In the genomic region with DNA sequence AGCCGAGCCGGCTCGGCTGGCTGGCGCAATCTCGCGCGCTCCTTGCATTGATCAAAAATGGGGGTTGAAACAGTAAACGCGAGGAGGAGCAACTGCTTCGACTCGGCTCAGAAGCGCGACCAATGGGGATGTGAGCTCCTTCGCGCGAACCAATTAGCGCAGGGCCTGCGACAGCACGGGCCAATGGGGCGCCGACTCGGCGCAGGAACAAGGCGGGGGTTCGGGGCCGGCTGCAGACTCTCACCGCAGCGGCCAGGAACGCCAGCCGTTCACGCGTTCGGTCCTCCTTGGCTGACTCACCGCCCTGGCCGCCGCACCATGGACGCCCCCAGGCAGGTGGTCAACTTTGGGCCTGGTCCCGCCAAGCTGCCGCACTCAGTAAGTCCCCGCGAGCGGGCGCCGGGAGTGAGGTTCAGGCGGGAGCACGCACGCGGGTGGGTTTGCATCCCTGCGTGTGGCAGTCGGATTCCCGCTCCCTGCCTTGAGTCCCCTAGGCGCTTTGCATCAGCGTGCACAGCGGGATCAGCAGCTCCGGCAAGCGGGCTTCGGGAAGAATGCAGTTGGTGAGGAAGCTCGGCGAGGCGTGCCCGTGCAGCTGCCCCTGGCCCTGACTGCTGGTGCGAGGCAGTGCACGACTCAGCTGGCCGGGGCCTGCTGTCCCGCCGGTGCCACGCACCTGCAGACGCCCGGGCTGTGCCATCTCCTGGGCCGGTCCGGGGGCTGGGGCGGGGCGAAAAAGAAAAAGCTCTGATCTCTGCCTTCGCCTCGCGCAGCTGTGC, we compare ENCODE assay signal across 1 cellular context.
TF ChIP-seq lines count a peak whose summit lies in the region.

A gene (plus strand): TSS at position 233 of the 779 bp plus-strand sequence. CDS start 86 bp downstream, at position 319.

TF ChIP-seq in HepG2, 621 proteins besides CTCF, POLR2A, EP300 and RAD21 (continued from another document and continues in another):
- TF ChIP-seq, protein P1, sequence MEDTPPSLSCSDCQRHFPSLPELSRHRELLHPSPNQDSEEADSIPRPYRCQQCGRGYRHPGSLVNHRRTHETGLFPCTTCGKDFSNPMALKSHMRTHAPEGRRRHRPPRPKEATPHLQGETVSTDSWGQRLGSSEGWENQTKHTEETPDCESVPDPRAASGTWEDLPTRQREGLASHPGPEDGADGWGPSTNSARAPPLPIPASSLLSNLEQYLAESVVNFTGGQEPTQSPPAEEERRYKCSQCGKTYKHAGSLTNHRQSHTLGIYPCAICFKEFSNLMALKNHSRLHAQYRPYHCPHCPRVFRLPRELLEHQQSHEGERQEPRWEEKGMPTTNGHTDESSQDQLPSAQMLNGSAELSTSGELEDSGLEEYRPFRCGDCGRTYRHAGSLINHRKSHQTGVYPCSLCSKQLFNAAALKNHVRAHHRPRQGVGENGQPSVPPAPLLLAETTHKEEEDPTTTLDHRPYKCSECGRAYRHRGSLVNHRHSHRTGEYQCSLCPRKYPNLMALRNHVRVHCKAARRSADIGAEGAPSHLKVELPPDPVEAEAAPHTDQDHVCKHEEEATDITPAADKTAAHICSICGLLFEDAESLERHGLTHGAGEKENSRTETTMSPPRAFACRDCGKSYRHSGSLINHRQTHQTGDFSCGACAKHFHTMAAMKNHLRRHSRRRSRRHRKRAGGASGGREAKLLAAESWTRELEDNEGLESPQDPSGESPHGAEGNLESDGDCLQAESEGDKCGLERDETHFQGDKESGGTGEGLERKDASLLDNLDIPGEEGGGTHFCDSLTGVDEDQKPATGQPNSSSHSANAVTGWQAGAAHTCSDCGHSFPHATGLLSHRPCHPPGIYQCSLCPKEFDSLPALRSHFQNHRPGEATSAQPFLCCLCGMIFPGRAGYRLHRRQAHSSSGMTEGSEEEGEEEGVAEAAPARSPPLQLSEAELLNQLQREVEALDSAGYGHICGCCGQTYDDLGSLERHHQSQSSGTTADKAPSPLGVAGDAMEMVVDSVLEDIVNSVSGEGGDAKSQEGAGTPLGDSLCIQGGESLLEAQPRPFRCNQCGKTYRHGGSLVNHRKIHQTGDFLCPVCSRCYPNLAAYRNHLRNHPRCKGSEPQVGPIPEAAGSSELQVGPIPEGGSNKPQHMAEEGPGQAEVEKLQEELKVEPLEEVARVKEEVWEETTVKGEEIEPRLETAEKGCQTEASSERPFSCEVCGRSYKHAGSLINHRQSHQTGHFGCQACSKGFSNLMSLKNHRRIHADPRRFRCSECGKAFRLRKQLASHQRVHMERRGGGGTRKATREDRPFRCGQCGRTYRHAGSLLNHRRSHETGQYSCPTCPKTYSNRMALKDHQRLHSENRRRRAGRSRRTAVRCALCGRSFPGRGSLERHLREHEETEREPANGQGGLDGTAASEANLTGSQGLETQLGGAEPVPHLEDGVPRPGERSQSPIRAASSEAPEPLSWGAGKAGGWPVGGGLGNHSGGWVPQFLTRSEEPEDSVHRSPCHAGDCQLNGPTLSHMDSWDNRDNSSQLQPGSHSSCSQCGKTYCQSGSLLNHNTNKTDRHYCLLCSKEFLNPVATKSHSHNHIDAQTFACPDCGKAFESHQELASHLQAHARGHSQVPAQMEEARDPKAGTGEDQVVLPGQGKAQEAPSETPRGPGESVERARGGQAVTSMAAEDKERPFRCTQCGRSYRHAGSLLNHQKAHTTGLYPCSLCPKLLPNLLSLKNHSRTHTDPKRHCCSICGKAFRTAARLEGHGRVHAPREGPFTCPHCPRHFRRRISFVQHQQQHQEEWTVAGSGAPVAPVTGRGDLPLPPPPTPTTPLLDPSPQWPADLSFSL (CRISPR knock-in tag; IDR thresholded peaks at IDR 0.05), result 0 out of 2 replicates have a peak, but pooled peaks have one; percentile 54
- TF ChIP-seq, protein P2, sequence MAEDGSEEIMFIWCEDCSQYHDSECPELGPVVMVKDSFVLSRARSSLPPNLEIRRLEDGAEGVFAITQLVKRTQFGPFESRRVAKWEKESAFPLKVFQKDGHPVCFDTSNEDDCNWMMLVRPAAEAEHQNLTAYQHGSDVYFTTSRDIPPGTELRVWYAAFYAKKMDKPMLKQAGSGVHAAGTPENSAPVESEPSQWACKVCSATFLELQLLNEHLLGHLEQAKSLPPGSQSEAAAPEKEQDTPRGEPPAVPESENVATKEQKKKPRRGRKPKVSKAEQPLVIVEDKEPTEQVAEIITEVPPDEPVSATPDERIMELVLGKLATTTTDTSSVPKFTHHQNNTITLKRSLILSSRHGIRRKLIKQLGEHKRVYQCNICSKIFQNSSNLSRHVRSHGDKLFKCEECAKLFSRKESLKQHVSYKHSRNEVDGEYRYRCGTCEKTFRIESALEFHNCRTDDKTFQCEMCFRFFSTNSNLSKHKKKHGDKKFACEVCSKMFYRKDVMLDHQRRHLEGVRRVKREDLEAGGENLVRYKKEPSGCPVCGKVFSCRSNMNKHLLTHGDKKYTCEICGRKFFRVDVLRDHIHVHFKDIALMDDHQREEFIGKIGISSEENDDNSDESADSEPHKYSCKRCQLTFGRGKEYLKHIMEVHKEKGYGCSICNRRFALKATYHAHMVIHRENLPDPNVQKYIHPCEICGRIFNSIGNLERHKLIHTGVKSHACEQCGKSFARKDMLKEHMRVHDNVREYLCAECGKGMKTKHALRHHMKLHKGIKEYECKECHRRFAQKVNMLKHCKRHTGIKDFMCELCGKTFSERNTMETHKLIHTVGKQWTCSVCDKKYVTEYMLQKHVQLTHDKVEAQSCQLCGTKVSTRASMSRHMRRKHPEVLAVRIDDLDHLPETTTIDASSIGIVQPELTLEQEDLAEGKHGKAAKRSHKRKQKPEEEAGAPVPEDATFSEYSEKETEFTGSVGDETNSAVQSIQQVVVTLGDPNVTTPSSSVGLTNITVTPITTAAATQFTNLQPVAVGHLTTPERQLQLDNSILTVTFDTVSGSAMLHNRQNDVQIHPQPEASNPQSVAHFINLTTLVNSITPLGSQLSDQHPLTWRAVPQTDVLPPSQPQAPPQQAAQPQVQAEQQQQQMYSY (CRISPR knock-in tag; IDR thresholded peaks at IDR 0.05), result peak; percentile 62
- no peak for TF ChIP-seq ZNF326 (CRISPR knock-in tag; IDR thresholded peaks at IDR 0.05; ENCODE audit: borderline replicate concordance)
- TF ChIP-seq NFYB (CRISPR knock-in tag; IDR thresholded peaks at IDR 0.05), result peak; percentile 95
- peak; percentile 73; the same call in 1 of the 2 replicates for TF ChIP-seq NFKBIZ (CRISPR knock-in tag; IDR thresholded peaks at IDR 0.05)
- TF ChIP-seq TOPORS (CRISPR knock-in tag; IDR thresholded peaks at IDR 0.05), result peak; percentile 23; the same call in 1 of the 2 replicates
- TF ChIP-seq RFX3 (CRISPR knock-in tag; IDR thresholded peaks at IDR 0.05), result no peak
- TF ChIP-seq, protein P3, sequence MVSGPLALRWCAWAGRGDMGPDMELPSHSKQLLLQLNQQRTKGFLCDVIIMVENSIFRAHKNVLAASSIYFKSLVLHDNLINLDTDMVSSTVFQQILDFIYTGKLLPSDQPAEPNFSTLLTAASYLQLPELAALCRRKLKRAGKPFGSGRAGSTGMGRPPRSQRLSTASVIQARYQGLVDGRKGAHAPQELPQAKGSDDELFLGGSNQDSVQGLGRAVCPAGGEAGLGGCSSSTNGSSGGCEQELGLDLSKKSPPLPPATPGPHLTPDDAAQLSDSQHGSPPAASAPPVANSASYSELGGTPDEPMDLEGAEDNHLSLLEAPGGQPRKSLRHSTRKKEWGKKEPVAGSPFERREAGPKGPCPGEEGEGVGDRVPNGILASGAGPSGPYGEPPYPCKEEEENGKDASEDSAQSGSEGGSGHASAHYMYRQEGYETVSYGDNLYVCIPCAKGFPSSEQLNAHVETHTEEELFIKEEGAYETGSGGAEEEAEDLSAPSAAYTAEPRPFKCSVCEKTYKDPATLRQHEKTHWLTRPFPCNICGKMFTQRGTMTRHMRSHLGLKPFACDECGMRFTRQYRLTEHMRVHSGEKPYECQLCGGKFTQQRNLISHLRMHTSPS (CRISPR knock-in tag; IDR thresholded peaks at IDR 0.05; ENCODE audit: low read depth), result peak; percentile 50
- no peak for TF ChIP-seq NPAS2 (CRISPR knock-in tag; IDR thresholded peaks at IDR 0.05; ENCODE audit: borderline replicate concordance)
- TF ChIP-seq, protein P4, sequence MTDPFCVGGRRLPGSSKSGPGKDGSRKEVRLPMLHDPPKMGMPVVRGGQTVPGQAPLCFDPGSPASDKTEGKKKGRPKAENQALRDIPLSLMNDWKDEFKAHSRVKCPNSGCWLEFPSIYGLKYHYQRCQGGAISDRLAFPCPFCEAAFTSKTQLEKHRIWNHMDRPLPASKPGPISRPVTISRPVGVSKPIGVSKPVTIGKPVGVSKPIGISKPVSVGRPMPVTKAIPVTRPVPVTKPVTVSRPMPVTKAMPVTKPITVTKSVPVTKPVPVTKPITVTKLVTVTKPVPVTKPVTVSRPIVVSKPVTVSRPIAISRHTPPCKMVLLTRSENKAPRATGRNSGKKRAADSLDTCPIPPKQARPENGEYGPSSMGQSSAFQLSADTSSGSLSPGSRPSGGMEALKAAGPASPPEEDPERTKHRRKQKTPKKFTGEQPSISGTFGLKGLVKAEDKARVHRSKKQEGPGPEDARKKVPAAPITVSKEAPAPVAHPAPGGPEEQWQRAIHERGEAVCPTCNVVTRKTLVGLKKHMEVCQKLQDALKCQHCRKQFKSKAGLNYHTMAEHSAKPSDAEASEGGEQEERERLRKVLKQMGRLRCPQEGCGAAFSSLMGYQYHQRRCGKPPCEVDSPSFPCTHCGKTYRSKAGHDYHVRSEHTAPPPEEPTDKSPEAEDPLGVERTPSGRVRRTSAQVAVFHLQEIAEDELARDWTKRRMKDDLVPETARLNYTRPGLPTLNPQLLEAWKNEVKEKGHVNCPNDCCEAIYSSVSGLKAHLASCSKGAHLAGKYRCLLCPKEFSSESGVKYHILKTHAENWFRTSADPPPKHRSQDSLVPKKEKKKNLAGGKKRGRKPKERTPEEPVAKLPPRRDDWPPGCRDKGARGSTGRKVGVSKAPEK (CRISPR knock-in tag; IDR thresholded peaks at IDR 0.05; ENCODE audit: borderline replicate concordance), result no peak
- peak; percentile 40; the same call in 1 of the 2 replicates for TF ChIP-seq KLF13 (CRISPR knock-in tag; IDR thresholded peaks at IDR 0.05)
- TF ChIP-seq NAIF1 (CRISPR knock-in tag; IDR thresholded peaks at IDR 0.05; ENCODE audit: borderline replicate concordance), result 0 out of 2 replicates have a peak, but pooled peaks have one; percentile 43
- TF ChIP-seq, protein P5, sequence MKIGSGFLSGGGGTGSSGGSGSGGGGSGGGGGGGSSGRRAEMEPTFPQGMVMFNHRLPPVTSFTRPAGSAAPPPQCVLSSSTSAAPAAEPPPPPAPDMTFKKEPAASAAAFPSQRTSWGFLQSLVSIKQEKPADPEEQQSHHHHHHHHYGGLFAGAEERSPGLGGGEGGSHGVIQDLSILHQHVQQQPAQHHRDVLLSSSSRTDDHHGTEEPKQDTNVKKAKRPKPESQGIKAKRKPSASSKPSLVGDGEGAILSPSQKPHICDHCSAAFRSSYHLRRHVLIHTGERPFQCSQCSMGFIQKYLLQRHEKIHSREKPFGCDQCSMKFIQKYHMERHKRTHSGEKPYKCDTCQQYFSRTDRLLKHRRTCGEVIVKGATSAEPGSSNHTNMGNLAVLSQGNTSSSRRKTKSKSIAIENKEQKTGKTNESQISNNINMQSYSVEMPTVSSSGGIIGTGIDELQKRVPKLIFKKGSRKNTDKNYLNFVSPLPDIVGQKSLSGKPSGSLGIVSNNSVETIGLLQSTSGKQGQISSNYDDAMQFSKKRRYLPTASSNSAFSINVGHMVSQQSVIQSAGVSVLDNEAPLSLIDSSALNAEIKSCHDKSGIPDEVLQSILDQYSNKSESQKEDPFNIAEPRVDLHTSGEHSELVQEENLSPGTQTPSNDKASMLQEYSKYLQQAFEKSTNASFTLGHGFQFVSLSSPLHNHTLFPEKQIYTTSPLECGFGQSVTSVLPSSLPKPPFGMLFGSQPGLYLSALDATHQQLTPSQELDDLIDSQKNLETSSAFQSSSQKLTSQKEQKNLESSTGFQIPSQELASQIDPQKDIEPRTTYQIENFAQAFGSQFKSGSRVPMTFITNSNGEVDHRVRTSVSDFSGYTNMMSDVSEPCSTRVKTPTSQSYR (CRISPR knock-in tag; IDR thresholded peaks at IDR 0.05; ENCODE audit: borderline replicate concordance), result peak; percentile 62; the same call in 1 of the 2 replicates
- TF ChIP-seq, protein P6, sequence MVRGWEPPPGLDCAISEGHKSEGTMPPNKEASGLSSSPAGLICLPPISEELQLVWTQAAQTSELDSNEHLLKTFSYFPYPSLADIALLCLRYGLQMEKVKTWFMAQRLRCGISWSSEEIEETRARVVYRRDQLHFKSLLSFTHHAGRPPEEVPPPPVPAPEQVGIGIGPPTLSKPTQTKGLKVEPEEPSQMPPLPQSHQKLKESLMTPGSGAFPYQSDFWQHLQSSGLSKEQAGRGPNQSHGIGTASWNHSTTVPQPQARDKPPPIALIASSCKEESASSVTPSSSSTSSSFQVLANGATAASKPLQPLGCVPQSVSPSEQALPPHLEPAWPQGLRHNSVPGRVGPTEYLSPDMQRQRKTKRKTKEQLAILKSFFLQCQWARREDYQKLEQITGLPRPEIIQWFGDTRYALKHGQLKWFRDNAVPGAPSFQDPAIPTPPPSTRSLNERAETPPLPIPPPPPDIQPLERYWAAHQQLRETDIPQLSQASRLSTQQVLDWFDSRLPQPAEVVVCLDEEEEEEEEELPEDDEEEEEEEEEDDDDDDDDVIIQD (CRISPR knock-in tag; IDR thresholded peaks at IDR 0.05; ENCODE audit: low read depth), result peak; percentile 93
- TF ChIP-seq PPARG (CRISPR knock-in tag; conservative IDR thresholded peaks at IDR 0.05), result no peak
- no peak for TF ChIP-seq ZKSCAN5 (CRISPR knock-in tag; IDR thresholded peaks at IDR 0.05)
- TF ChIP-seq KDM1A (CRISPR knock-in tag; IDR thresholded peaks at IDR 0.05), result no peak
- TF ChIP-seq SMC3 (IDR thresholded peaks at IDR 0.05; ENCODE audit: low read length), result no peak
- no peak for TF ChIP-seq ZNF549 (CRISPR knock-in tag; IDR thresholded peaks at IDR 0.05)
- TF ChIP-seq, protein P7, sequence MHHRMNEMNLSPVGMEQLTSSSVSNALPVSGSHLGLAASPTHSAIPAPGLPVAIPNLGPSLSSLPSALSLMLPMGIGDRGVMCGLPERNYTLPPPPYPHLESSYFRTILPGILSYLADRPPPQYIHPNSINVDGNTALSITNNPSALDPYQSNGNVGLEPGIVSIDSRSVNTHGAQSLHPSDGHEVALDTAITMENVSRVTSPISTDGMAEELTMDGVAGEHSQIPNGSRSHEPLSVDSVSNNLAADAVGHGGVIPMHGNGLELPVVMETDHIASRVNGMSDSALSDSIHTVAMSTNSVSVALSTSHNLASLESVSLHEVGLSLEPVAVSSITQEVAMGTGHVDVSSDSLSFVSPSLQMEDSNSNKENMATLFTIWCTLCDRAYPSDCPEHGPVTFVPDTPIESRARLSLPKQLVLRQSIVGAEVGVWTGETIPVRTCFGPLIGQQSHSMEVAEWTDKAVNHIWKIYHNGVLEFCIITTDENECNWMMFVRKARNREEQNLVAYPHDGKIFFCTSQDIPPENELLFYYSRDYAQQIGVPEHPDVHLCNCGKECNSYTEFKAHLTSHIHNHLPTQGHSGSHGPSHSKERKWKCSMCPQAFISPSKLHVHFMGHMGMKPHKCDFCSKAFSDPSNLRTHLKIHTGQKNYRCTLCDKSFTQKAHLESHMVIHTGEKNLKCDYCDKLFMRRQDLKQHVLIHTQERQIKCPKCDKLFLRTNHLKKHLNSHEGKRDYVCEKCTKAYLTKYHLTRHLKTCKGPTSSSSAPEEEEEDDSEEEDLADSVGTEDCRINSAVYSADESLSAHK (CRISPR knock-in tag; IDR thresholded peaks at IDR 0.05; ENCODE audit: borderline replicate concordance), result no peak
- TF ChIP-seq, protein P8, sequence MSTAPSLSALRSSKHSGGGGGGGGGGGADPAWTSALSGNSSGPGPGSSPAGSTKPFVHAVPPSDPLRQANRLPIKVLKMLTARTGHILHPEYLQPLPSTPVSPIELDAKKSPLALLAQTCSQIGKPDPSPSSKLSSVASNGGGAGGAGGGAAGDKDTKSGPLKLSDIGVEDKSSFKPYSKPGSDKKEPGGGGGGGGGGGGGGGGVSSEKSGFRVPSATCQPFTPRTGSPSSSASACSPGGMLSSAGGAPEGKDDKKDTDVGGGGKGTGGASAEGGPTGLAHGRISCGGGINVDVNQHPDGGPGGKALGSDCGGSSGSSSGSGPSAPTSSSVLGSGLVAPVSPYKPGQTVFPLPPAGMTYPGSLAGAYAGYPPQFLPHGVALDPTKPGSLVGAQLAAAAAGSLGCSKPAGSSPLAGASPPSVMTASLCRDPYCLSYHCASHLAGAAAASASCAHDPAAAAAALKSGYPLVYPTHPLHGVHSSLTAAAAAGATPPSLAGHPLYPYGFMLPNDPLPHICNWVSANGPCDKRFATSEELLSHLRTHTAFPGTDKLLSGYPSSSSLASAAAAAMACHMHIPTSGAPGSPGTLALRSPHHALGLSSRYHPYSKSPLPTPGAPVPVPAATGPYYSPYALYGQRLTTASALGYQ (CRISPR knock-in tag; IDR thresholded peaks at IDR 0.05), result peak; percentile 54
- no peak for TF ChIP-seq SCMH1 (CRISPR knock-in tag; IDR thresholded peaks at IDR 0.05; ENCODE audit: borderline replicate concordance)
